In the genomic region with DNA sequence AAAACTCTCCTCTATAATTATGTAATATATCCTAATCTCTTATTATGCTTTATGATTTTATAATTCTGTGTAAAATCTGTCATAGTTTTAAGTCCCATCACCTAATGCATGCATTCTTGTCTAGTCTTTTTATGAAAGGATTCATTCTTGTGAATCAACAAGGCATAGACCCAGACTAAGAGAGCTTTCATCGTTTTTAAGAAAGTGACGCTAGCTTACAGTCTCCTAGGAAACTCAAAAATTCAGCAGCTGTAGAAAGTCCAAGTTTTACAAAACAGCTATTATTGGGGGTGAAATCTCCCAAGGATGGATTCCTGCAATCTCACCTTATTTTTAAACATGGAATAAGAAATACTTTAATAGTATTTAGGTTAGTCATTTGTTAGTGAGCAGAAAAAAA, we compare ENCODE assay signal across 17 cellular contexts.
DNase-seq lines count a peak whose midpoint lies in the region; ATAC-seq lines count a peak whose summit lies in the region.
"Had no signal": no experiment of that assay in that cellular context is flagged by ENCODE, and none has a peak within 500 bp of the region (broad histone marks: within the 10 kb centered on the region; RNA-seq: fewer than 3 reads in every experiment).

No MANE protein-coding gene starts in this region.

- no peak overlapping the region for H3K9ac ChIP-seq in mesendoderm (ENCODE audit: low read length)

- H3K79me2 ChIP-seq in mesendoderm (ENCODE audit: control insufficient read depth, insufficient read depth, low read length), result no peaks in the 10 kb centered on the region

- no peaks in the 10 kb centered on the region for H3K79me1 ChIP-seq in mesendoderm (ENCODE audit: low read length)

- H3K18ac ChIP-seq in mesendoderm (ENCODE audit: low read length), result no peak overlapping the region

- H2BK120ac ChIP-seq in mesendoderm (ENCODE audit: low read depth, low read length), result no peak overlapping the region

- no peak overlapping the region for H3K4me3 ChIP-seq in mesendoderm (ENCODE audit: low read length)
- H3K4me3 ChIP-seq: A549 had no signal

- H3K56ac ChIP-seq in mesendoderm (ENCODE audit: low read length), result no peak overlapping the region

- no peak overlapping the region for H3K4ac ChIP-seq in mesendoderm (ENCODE audit: low read depth, low read length)

- H3K4me1 ChIP-seq in mesendoderm (ENCODE audit: control insufficient read depth, low read depth, low read length), result no peaks in the 10 kb centered on the region
- H3K4me1 ChIP-seq: A549 had no signal

- no peak overlapping the region for H3K23ac ChIP-seq in mesendoderm (ENCODE audit: low read length)

- DNase-seq in SK-MEL-5 (ENCODE audit: low read depth, low spot score) (peak; percentile 85), midbrain (lab: John Stamatoyannopoulos, UW) (peak; percentile 63), superior temporal gyrus (ENCODE audit: extremely low spot score) (peak; percentile 64), mesendoderm (no peak), NCI-H748 (lab: John Stamatoyannopoulos, UW; ENCODE audit: unreplicated experiment) (no peak)
- DNase-seq: BE2C; CD4-positive, alpha-beta memory T cell; COR-L47; DMS53; GF-D8; GOT3; H9 had no signal

- no peak overlapping the region for H2BK15ac ChIP-seq in mesendoderm (replicated peaks; ENCODE audit: low read depth)

- no peak overlapping the region for H3K4me2 ChIP-seq in mesendoderm (ENCODE audit: low read length)
- H3K4me2 ChIP-seq: A549 had no signal

- WGBS in mesendoderm (ENCODE audit: extremely low coverage, insufficient coverage, low lambda C conversion rate), result no CpG with 5 or more reads among the region's 2 CpGs

- no peak overlapping the region for H2AK5ac ChIP-seq in mesendoderm (ENCODE audit: low read length)

- H3K27ac ChIP-seq in cingulate gyrus (ENCODE audit: low read depth, low read length) (peak overlapping the region; percentile 32), mesendoderm (ENCODE audit: low read depth, low read length) (no peak overlapping the region)
- H3K27ac ChIP-seq: A549, C4-2B had no signal

- H4K5ac ChIP-seq in mesendoderm (ENCODE audit: low read length), result no peak overlapping the region

- no peaks in the 10 kb centered on the region for H3K27me3 ChIP-seq in mesendoderm (ENCODE audit: insufficient read depth, low read length, poor library complexity)
- H3K27me3 ChIP-seq: BE2C had no signal

- no peaks in the 10 kb centered on the region for H3K36me3 ChIP-seq in mesendoderm (ENCODE audit: control insufficient read depth, insufficient read depth, low read length)
- H3K36me3 ChIP-seq: BE2C had no signal

- no peak for ATAC-seq in HG03159 (IDR thresholded peaks at IDR 0.05; ENCODE audit: unreplicated experiment)
- ATAC-seq: A549, HepG2 had no signal

- H2BK5ac ChIP-seq in mesendoderm (ENCODE audit: low read length), result no peak overlapping the region

- H4K8ac ChIP-seq in mesendoderm (ENCODE audit: low read depth, low read length), result no peak overlapping the region

- in situ Hi-C loops in SK-MEL-5 (cut with HindIII; ENCODE audit: low pct_unique_long_range_greater_than_20kb, low sequenced_read_pairs), result no loop called here

Comparison
In these comparisons a context has a peak if more than half of its experiments do, and no peak if none do; other contexts are left out.
1. DNase-seq: peak in SK-MEL-5 (single experiment), midbrain (single experiment) and superior temporal gyrus (single experiment); none in mesendoderm (single experiment) and NCI-H748 (single experiment).